ENCODE assay signal across 8 cellular contexts in genomic region chr2:218290316-218291261, GRCh38. TPM values are rescaled to one million over a fixed set of nuclear protein-coding genes. Genes with fewer than 3 reads are reported as not detected.
DNase-seq lines count a peak whose midpoint lies in the region; ATAC-seq and TF ChIP-seq lines count a peak whose summit lies in the region.

No MANE protein-coding gene starts in this region.

- H3K27me3 Mint-ChIP-seq in T-helper 2 cell treated with Interferon-gamma antibody and Interleukin-4, amounts not matched to agents 5 μg/mL and 100 μg/mL, for 36 hours (ENCODE audit: low read depth), result no peaks in the 10 kb centered on the region
- no peaks in the 10 kb centered on the region for H3K27me3 Mint-ChIP-seq in progenitor cell of endocrine pancreas

- H3K27ac Mint-ChIP-seq in T-helper 2 cell treated with Interferon-gamma antibody and Interleukin-4, amounts not matched to agents 5 μg/mL and 100 μg/mL, for 36 hours, result peak overlapping the region; percentile 91
- peak overlapping the region; percentile 93 for H3K27ac Mint-ChIP-seq in progenitor cell of endocrine pancreas

- ATAC-seq in GM19025 (IDR thresholded peaks at IDR 0.05; ENCODE audit: low read depth, unreplicated experiment) (peak; percentile 56), HG03159 (IDR thresholded peaks at IDR 0.05; ENCODE audit: unreplicated experiment) (peak; percentile 52)

- H3K4me3 ChIP-seq in AG09309 (ENCODE audit: control insufficient read depth, low read depth, low read length), result peak overlapping the region; percentile 67

- peaks cover 69% of the 10 kb centered on the region for H3K4me1 Mint-ChIP-seq in T-helper 2 cell treated with Interferon-gamma antibody and Interleukin-4, amounts not matched to agents 5 μg/mL and 100 μg/mL, for 36 hours (ENCODE audit: low read depth)
- H3K4me1 Mint-ChIP-seq in progenitor cell of endocrine pancreas (ENCODE audit: low read depth), result peaks cover 78% of the 10 kb centered on the region

- TF ChIP-seq CTCF in AG09309 (IDR thresholded peaks at IDR 0.05; ENCODE audit: control insufficient read depth, insufficient read depth, low read depth, low read length, missing control alignments) (no peak), progenitor cell of endocrine pancreas (IDR thresholded peaks at IDR 0.05; ENCODE audit: unreplicated experiment) (no peak)

- H3K9me3 Mint-ChIP-seq in T-helper 2 cell treated with Interferon-gamma antibody and Interleukin-4, amounts not matched to agents 5 μg/mL and 100 μg/mL, for 36 hours, result no peaks in the 10 kb centered on the region
- H3K9me3 Mint-ChIP-seq in progenitor cell of endocrine pancreas (ENCODE audit: low read depth), result no peaks in the 10 kb centered on the region

- peaks cover 32% of the 10 kb centered on the region for H3K36me3 Mint-ChIP-seq in T-helper 2 cell treated with Interferon-gamma antibody and Interleukin-4, amounts not matched to agents 5 μg/mL and 100 μg/mL, for 36 hours (ENCODE audit: low read depth)
- no peaks in the 10 kb centered on the region for H3K36me3 Mint-ChIP-seq in progenitor cell of endocrine pancreas (ENCODE audit: insufficient read depth)

- H3K4me3 Mint-ChIP-seq in T-helper 2 cell treated with Interferon-gamma antibody and Interleukin-4, amounts not matched to agents 5 μg/mL and 100 μg/mL, for 36 hours, result peak overlapping the region; percentile 96
- peak overlapping the region; percentile 80 for H3K4me3 Mint-ChIP-seq in progenitor cell of endocrine pancreas (ENCODE audit: low read depth)

- DNase-seq in AG09309 (ENCODE audit: low read depth) (no peak), progenitor cell of endocrine pancreas (ENCODE audit: low spot score, unreplicated experiment) (no peak), EL (no peak), NCI-H774 (lab: John Stamatoyannopoulos, UW) (no peak)
- peak; percentile 30 for DNase-seq in T-helper 2 cell treated with Interferon-gamma antibody and Interleukin-4, amounts not matched to agents 5 μg/mL and 100 μg/mL, for 36 hours (ENCODE audit: low spot score)
- DNase-seq in effector CD8-positive, alpha-beta T cell (lab: John Stamatoyannopoulos, UW), result peak; percentile 25

RNA-seq across cellular contexts. Expression of gene TMBIM1, which starts 1.7 kb away (rescaled TPM):
- 131 and 137 TPM in 2 replicates for total RNA-seq in progenitor cell of endocrine pancreas

RNA-seq across cellular contexts. Expression of gene PNKD, which starts 20.3 kb away (rescaled TPM):
- 54.3 and 54.5 TPM in 2 replicates for total RNA-seq in progenitor cell of endocrine pancreas

RNA-seq across cellular contexts. Expression of gene AAMP, which starts 20.7 kb away (rescaled TPM):
- total RNA-seq in progenitor cell of endocrine pancreas, result 79.2 and 85.2 TPM in 2 replicates

RNA-seq across cellular contexts. Expression of gene GPBAR1, which starts 29.8 kb away (rescaled TPM):
- total RNA-seq in progenitor cell of endocrine pancreas, result 9.1 and 9.7 TPM in 2 replicates

Comparison
In these comparisons a context has a peak if more than half of its experiments do, and no peak if none do; other contexts are left out.
1. DNase-seq: peak in T-helper 2 cell treated with Interferon-gamma antibody and Interleukin-4, amounts not matched to agents 5 μg/mL and 100 μg/mL, for 36 hours (single experiment) and effector CD8-positive, alpha-beta T cell (single experiment); none in AG09309 (single experiment), progenitor cell of endocrine pancreas (single experiment), EL (single experiment) and NCI-H774 (single experiment).